Comparison of ENCODE assay signal across 32 cellular contexts in the genomic region with DNA sequence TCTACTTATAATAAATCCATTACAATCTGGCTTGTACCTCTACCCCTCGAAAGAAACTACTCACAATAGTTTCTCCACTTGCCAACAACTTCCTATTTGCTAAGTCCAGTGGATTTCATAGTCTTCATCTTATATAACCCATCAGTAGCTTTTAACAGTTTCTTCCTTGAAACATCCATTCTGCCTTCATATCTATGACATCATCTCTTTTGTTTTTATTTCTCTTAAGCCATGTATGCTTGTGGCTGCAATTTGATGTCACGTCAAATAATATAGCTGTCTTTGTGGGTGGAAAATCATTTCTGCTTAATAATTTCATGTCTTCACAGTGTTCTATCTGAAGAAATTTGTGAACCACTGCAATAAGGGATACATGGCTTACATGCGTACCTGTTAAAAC.
"Had no signal": no experiment of that assay in that cellular context is flagged by ENCODE, and none has a peak within 500 bp of the region (broad histone marks: within the 10 kb centered on the region; RNA-seq: fewer than 3 reads in every experiment).

No MANE protein-coding gene starts in this region.

- H3K36me3 ChIP-seq: brain microvascular endothelial cell had no signal

- DNase-seq: activated CD4-positive, alpha-beta memory T cell treated with anti-CD3 and anti-CD28 coated beads for 36 hours; activated CD4-positive, alpha-beta T cell treated with anti-CD3 and anti-CD28 coated beads for 48 hours; activated CD8-positive, alpha-beta memory T cell treated with anti-CD3 and anti-CD28 coated beads, Interleukin-2, amount 10 ng/mL, durations not matched to agents 7 days and 5 days; activated CD8-positive, alpha-beta memory T cell treated with anti-CD3 and anti-CD28 coated beads, Interleukin-2, amount 50 U/mL, for 4 hours; activated CD8-positive, alpha-beta T cell treated with anti-CD3 and anti-CD28 coated beads, Interleukin-2, amount 10 ng/mL, durations not matched to agents 7 days and 5 days; activated effector memory CD4-positive, alpha-beta T cell treated with anti-CD3 and anti-CD28 coated beads, Interleukin-2, amount 50 U/mL, for 16 hours; activated naive CD4-positive, alpha-beta T cell treated with anti-CD3 and anti-CD28 coated beads for 36 hours; activated T-cell treated with anti-CD3 and anti-CD28 coated beads, Interleukin-2, amount 50 U/mL, for 1 hour; activated T-cell treated with anti-CD3 and anti-CD28 coated beads, Interleukin-2, amount 50 U/mL, for 48 hours; amniotic stem cell; anterior cingulate cortex; brain microvascular endothelial cell; dorsolateral prefrontal cortex; effector memory CD4-positive, alpha-beta T cell; endodermal cell; foreskin fibroblast; glutamatergic neuron; heart left ventricle; T-helper 2 cell had no signal

- ATAC-seq: activated CD4-positive, CD25-positive, alpha-beta regulatory T cell treated with anti-CD3 and anti-CD28 coated beads, Interleukin-2, amount 50 U/mL, for 24 hours; activated CD8-positive, alpha-beta memory T cell treated with anti-CD3 and anti-CD28 coated beads, Interleukin-2, amount 10 ng/mL, durations not matched to agents 7 days and 5 days; activated CD8-positive, alpha-beta T cell treated with anti-CD3 and anti-CD28 coated beads, Interleukin-2, amount 10 ng/mL, durations not matched to agents 7 days and 5 days; esophagus mucosa; heart left ventricle; WTC11 had no signal

- H3K27ac Mint-ChIP-seq: activated CD4-positive, alpha-beta memory T cell treated with anti-CD3 and anti-CD28 coated beads for 36 hours; activated CD8-positive, alpha-beta memory T cell treated with anti-CD3 and anti-CD28 coated beads, Interleukin-2, amount 10 ng/mL, durations not matched to agents 7 days and 5 days; activated CD8-positive, alpha-beta T cell treated with anti-CD3 and anti-CD28 coated beads, Interleukin-2, amount 10 ng/mL, durations not matched to agents 7 days and 5 days; activated naive CD4-positive, alpha-beta T cell treated with anti-CD3 and anti-CD28 coated beads for 36 hours; activated naive CD8-positive, alpha-beta T cell; activated T-helper 1 cell treated with anti-CD3 and anti-CD28 coated beads, Interleukin-12 subunit alpha, Interleukin-12 subunit beta, Interleukin-2, Interleukin-4 antibody, amounts not matched to agents 30 ng/mL and 10 ng/mL and 1 ng/mL, durations not matched to agents 14 hours and 24 hours and 36 hours; activated T-helper 2 cell treated with anti-CD3 and anti-CD28 coated beads, Interferon-gamma antibody, Interleukin-2, Interleukin-4, amounts not matched to agents 10 μg/mL and 5 μg/mL and 100 μg/mL, durations not matched to agents 14 hours and 24 hours and 36 hours; dendritic cell treated with granulocyte-macrophage colony-stimulating factor and Interleukin-4, amounts not matched to agents 40 ng/mL and 50 ng/mL, for 4 days; endodermal cell; WTC11 had no signal

- H3K27me3 ChIP-seq: brain microvascular endothelial cell, dorsolateral prefrontal cortex, heart left ventricle had no signal

- H3K27me3 Mint-ChIP-seq: activated CD4-positive, alpha-beta memory T cell treated with anti-CD3 and anti-CD28 coated beads for 36 hours; activated CD8-positive, alpha-beta memory T cell treated with anti-CD3 and anti-CD28 coated beads, Interleukin-2, amount 10 ng/mL, durations not matched to agents 7 days and 5 days; activated naive CD8-positive, alpha-beta T cell; central memory CD8-positive, alpha-beta T cell; dendritic cell treated with granulocyte-macrophage colony-stimulating factor and Interleukin-4, amounts not matched to agents 40 ng/mL and 50 ng/mL, for 4 days had no signal

- H3K27ac ChIP-seq: brain microvascular endothelial cell, coronary artery, dorsolateral prefrontal cortex, heart left ventricle, VCaP had no signal

- H3K4me3 Mint-ChIP-seq: activated CD4-positive, alpha-beta memory T cell treated with anti-CD3 and anti-CD28 coated beads for 36 hours; activated CD8-positive, alpha-beta memory T cell treated with anti-CD3 and anti-CD28 coated beads, Interleukin-2, amount 10 ng/mL, durations not matched to agents 7 days and 5 days; activated CD8-positive, alpha-beta T cell treated with anti-CD3 and anti-CD28 coated beads, Interleukin-2, amount 10 ng/mL, durations not matched to agents 7 days and 5 days; activated naive CD4-positive, alpha-beta T cell treated with anti-CD3 and anti-CD28 coated beads for 36 hours; activated naive CD8-positive, alpha-beta T cell; activated T-helper 1 cell treated with anti-CD3 and anti-CD28 coated beads, Interleukin-12 subunit alpha, Interleukin-12 subunit beta, Interleukin-2, Interleukin-4 antibody, amounts not matched to agents 30 ng/mL and 10 ng/mL and 1 ng/mL, durations not matched to agents 14 hours and 24 hours and 36 hours; central memory CD8-positive, alpha-beta T cell; dendritic cell treated with granulocyte-macrophage colony-stimulating factor and Interleukin-4, amounts not matched to agents 40 ng/mL and 50 ng/mL, for 4 days; endodermal cell; WTC11 had no signal

- H3K4me1 Mint-ChIP-seq: activated CD8-positive, alpha-beta memory T cell treated with anti-CD3 and anti-CD28 coated beads, Interleukin-2, amount 10 ng/mL, durations not matched to agents 7 days and 5 days; endodermal cell had no signal

- H3K9me3 Mint-ChIP-seq: activated CD4-positive, alpha-beta memory T cell treated with anti-CD3 and anti-CD28 coated beads for 36 hours; activated naive CD4-positive, alpha-beta T cell treated with anti-CD3 and anti-CD28 coated beads for 36 hours; activated T-helper 1 cell treated with anti-CD3 and anti-CD28 coated beads, Interleukin-12 subunit alpha, Interleukin-12 subunit beta, Interleukin-2, Interleukin-4 antibody, amounts not matched to agents 30 ng/mL and 10 ng/mL and 1 ng/mL, durations not matched to agents 14 hours and 24 hours and 36 hours; activated T-helper 2 cell treated with anti-CD3 and anti-CD28 coated beads, Interferon-gamma antibody, Interleukin-2, Interleukin-4, amounts not matched to agents 10 μg/mL and 5 μg/mL and 100 μg/mL, durations not matched to agents 14 hours and 24 hours and 36 hours; central memory CD8-positive, alpha-beta T cell; dendritic cell treated with granulocyte-macrophage colony-stimulating factor and Interleukin-4, amounts not matched to agents 40 ng/mL and 50 ng/mL, for 4 days; endodermal cell; WTC11 had no signal

- H3K36me3 Mint-ChIP-seq: WTC11 had no signal

- FAIRE-seq: astrocyte, bronchial epithelial cell, frontal cortex had no signal

- H3K9me3 ChIP-seq: heart left ventricle had no signal

- H3K4me3 ChIP-seq: coronary artery, dorsolateral prefrontal cortex, heart left ventricle had no signal
